Comparison of ENCODE assay signal across 9 cellular contexts in the genomic region with DNA sequence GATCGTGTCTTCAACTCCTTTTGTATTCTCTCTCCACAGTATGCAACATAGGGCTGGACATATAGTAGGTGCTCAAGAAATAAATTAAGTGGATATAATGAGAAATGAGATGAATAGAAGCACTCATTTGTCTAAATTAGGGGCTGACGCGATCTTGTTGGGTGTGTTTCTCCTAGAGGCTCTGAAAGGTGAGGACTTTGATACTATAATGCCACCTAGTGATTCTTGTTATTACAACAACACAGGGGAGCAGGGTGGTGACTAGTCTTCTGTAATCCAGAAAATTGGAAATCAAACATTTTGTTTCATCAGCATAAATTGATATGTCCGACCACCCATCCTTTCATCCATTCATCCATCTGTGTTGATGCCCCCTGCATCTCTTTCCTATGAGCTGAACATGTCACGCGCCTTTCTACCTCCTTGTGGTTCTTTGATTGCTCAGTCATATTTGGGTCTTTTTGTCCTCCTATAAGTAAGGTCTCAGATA. TPM values are rescaled to one million over a fixed set of nuclear protein-coding genes. Genes with fewer than 3 reads are reported as not detected.
A peak's percentile ranks its signal among the peaks of the same experiment; 100 is the strongest.
DNase-seq lines count a peak whose midpoint lies in the region; ATAC-seq and TF ChIP-seq lines count a peak whose summit lies in the region.
"Had no signal": no experiment of that assay in that cellular context is flagged by ENCODE, and none has a peak within 500 bp of the region (broad histone marks: within the 10 kb centered on the region; RNA-seq: fewer than 3 reads in every experiment).

No MANE protein-coding gene starts in this region.

- H3K4me1 ChIP-seq in DOHH2 (ENCODE audit: control insufficient read depth, low read length) (peaks cover 54% of the 10 kb centered on the region), right lobe of liver (peaks cover 0 to 15% (median 6%) of the 10 kb centered on the region in 4 donors), upper lobe of left lung (peaks cover 30 to 47% (median 38%) of the 10 kb centered on the region in 4 donors)

- no peak overlapping the region for H3K27ac Mint-ChIP-seq in chondrocyte (ENCODE audit: unreplicated experiment)
- H3K27ac Mint-ChIP-seq: activated naive CD4-positive, alpha-beta T cell treated with anti-CD3 and anti-CD28 coated beads, Interleukin-2, amount 50 U/mL, for 24 hours had no signal

- H3K27ac ChIP-seq in DOHH2 (ENCODE audit: low read depth, low read length) (peak overlapping the region; percentile 7; the same call in 1 of the 2 replicates), right lobe of liver (peak overlapping the region; percentile 66 to 74 (median 67)), upper lobe of left lung (peak overlapping the region; percentile 78 to 86 (median 84))

- H3K27me3 Mint-ChIP-seq in chondrocyte (ENCODE audit: low read depth) = peaks cover 9% of the 10 kb centered on the region
- H3K27me3 Mint-ChIP-seq: activated naive CD4-positive, alpha-beta T cell treated with anti-CD3 and anti-CD28 coated beads, Interleukin-2, amount 50 U/mL, for 24 hours had no signal

- H4K20me1 ChIP-seq in DOHH2 (ENCODE audit: control insufficient read depth, insufficient read depth, low read depth, low read length) = no peaks in the 10 kb centered on the region

- no peaks in the 10 kb centered on the region for H3K4me1 Mint-ChIP-seq in chondrocyte (ENCODE audit: low read depth)

- H3K27me3 ChIP-seq in DOHH2 (ENCODE audit: control insufficient read depth, low read length) = peaks cover 26% of the 10 kb centered on the region
- H3K27me3 ChIP-seq in right lobe of liver = no peaks in the 10 kb centered on the region
- H3K27me3 ChIP-seq in upper lobe of left lung = no peaks in the 10 kb centered on the region

- H3K36me3 ChIP-seq in DOHH2 (ENCODE audit: control insufficient read depth, low read length) = no peaks in the 10 kb centered on the region
- no peaks in the 10 kb centered on the region for H3K36me3 ChIP-seq in right lobe of liver
- H3K36me3 ChIP-seq in upper lobe of left lung = no peaks in the 10 kb centered on the region

- no peaks in the 10 kb centered on the region for H3K9me2 ChIP-seq in DOHH2 (replicated peaks; ENCODE audit: control insufficient read depth, low read length)

- TF ChIP-seq POLR2A in right lobe of liver (IDR thresholded peaks at IDR 0.05) = no peak
- no peak for TF ChIP-seq POLR2A in upper lobe of left lung (IDR thresholded peaks at IDR 0.05)

- H3K9me3 Mint-ChIP-seq in chondrocyte (ENCODE audit: low read depth) = no peaks in the 10 kb centered on the region

- DNase-seq in NOMO-1 (lab: John Stamatoyannopoulos, UW; ENCODE audit: unreplicated experiment in 2 of 2) (peak; percentile 57 to 67), chondrocyte (ENCODE audit: low spot score) (no peak), right lobe of liver (no peak), upper lobe of left lung (no peak)

- H3K4me3 Mint-ChIP-seq in chondrocyte (ENCODE audit: unreplicated experiment) = no peak overlapping the region
- H3K4me3 Mint-ChIP-seq: activated naive CD4-positive, alpha-beta T cell treated with anti-CD3 and anti-CD28 coated beads, Interleukin-2, amount 50 U/mL, for 24 hours had no signal

- 11% methylated on average over 6 of the region's 6 CpGs for WGBS in right lobe of liver (ENCODE audit: insufficient coverage, low coverage, low lambda C conversion rate, missing lambda C conversion rate)
- WGBS in upper lobe of left lung, 2 donors = 23 to 32% methylated on average over 6 of the region's 6 CpGs

- intact Hi-C loops in right lobe of liver (cut with DNase I) = no loop called here

- peaks cover 3% of the 10 kb centered on the region; the same call in 1 of the 2 replicates for H3F3A ChIP-seq in DOHH2 (ENCODE audit: control insufficient read depth, insufficient read depth)

- no peaks in the 10 kb centered on the region for H3K9me3 ChIP-seq in DOHH2 (ENCODE audit: control insufficient read depth, insufficient read depth, low read length)
- H3K9me3 ChIP-seq in right lobe of liver = no peaks in the 10 kb centered on the region
- H3K9me3 ChIP-seq in upper lobe of left lung = no peaks in the 10 kb centered on the region

- H3K4me2 ChIP-seq in DOHH2 (ENCODE audit: low read length) = peak overlapping the region; percentile 65

- peak; percentile 38 for ATAC-seq in GM19455 (IDR thresholded peaks at IDR 0.05; ENCODE audit: unreplicated experiment)
- ATAC-seq in HG03442 (IDR thresholded peaks at IDR 0.05; ENCODE audit: unreplicated experiment) = peak; percentile 40
- ATAC-seq in right lobe of liver = peak; percentile 72 to 77 (median 74)
- ATAC-seq in upper lobe of left lung (ENCODE audit: low FRiP score in 2 of 2) = peak; percentile 63 to 84
- no peak for ATAC-seq in HG03039 (IDR thresholded peaks at IDR 0.05; ENCODE audit: unreplicated experiment)

- H3K4me3 ChIP-seq in DOHH2 (ENCODE audit: low read length) = peak overlapping the region; percentile 59
- peak overlapping the region in 1 of 3 donors; percentile 6 for H3K4me3 ChIP-seq in right lobe of liver
- H3K4me3 ChIP-seq in upper lobe of left lung = peak overlapping the region in 2 of 4 donors; percentile 19 to 21

- TF ChIP-seq EP300 in upper lobe of left lung (IDR thresholded peaks at IDR 0.05) = no peak

- TF ChIP-seq CTCF in DOHH2 (IDR thresholded peaks at IDR 0.05; ENCODE audit: low read depth, low read length, poor library complexity, severe bottlenecking) (peak; percentile 68), chondrocyte (IDR thresholded peaks at IDR 0.05) (peak; percentile 92), right lobe of liver (IDR thresholded peaks at IDR 0.05) (peak; percentile 67 to 73 (median 70)), upper lobe of left lung (IDR thresholded peaks at IDR 0.05) (peak; percentile 59 to 82 (median 68))

- no peaks in the 10 kb centered on the region for H3K79me2 ChIP-seq in DOHH2 (ENCODE audit: control insufficient read depth, low read length)

- no peaks in the 10 kb centered on the region for H3K36me3 Mint-ChIP-seq in chondrocyte (ENCODE audit: low read depth)
- H3K36me3 Mint-ChIP-seq: activated naive CD4-positive, alpha-beta T cell treated with anti-CD3 and anti-CD28 coated beads, Interleukin-2, amount 50 U/mL, for 24 hours had no signal

RNA-seq across cellular contexts. Expression of a gene that starts 3.4 kb away (rescaled TPM):
- total RNA-seq in chondrocyte (0.13 to 0.27 TPM (median 0.15 TPM) in 3 replicates), right lobe of liver (1 to 10 TPM in 1 of 6 experiments, under 1 TPM in 3, not detected in 2; 0.10 to 2.9 (median 0.15) TPM), upper lobe of left lung (10 to 100 TPM in 1 of 6 donors, 1 to 10 TPM in 3, under 1 TPM in 2; 0.14 to 11.0 (median 1.0) TPM)

RNA-seq across cellular contexts. Expression of a gene that starts 11.9 kb away (rescaled TPM):
- 10.3 to 14.5 TPM (median 14.1 TPM) in 3 replicates for total RNA-seq in chondrocyte
- total RNA-seq in right lobe of liver = 1 to 10 TPM; 2.9 to 9.7 (median 7.7) TPM
- 10 to 100 TPM; 28.3 to 86.2 (median 34.4) TPM for total RNA-seq in upper lobe of left lung

Comparison
In these comparisons a context has a peak if more than half of its experiments do, and no peak if none do; other contexts are left out.
1. H3K27ac ChIP-seq: peak in every context shown above with its lines; median percentile 84 in upper lobe of left lung; 67 in right lobe of liver; 7 in DOHH2.
2. DNase-seq: peak in NOMO-1 (2 of 2); none in chondrocyte (single experiment), right lobe of liver (0 of 3) and upper lobe of left lung (0 of 2).
3. Peak in every context shown above with its lines, with median percentiles within 50 percentile points of each other: CTCF ChIP-seq.